In genomic region chr13:45142440-45143345, GRCh38 we compare ENCODE assay signal across 11 cellular contexts. TPM values are rescaled to one million over a fixed set of nuclear protein-coding genes. Genes with fewer than 3 reads are reported as not detected.
DNase-seq lines count a peak whose midpoint lies in the region; ATAC-seq, FAIRE-seq and TF ChIP-seq lines count a peak whose summit lies in the region.
"Had no signal": no experiment of that assay in that cellular context is flagged by ENCODE, and none has a peak within 500 bp of the region (broad histone marks: within the 10 kb centered on the region; RNA-seq: fewer than 3 reads in every experiment).

No MANE protein-coding gene starts in this region.

- H3K4me3 ChIP-seq in SJCRH30 = no peak overlapping the region
- no peak overlapping the region for H3K4me3 ChIP-seq in fibroblast of villous mesenchyme (ENCODE audit: low read depth, low read length)
- H3K4me3 ChIP-seq in small intestine (ENCODE audit: low read depth in 1 of 2, low read length in 2 of 2) = no peak overlapping the region

- ATAC-seq in HG02571 (IDR thresholded peaks at IDR 0.05; ENCODE audit: unreplicated experiment) (no peak), GM18867 (IDR thresholded peaks at IDR 0.05; ENCODE audit: unreplicated experiment) (no peak)

- DNase-seq in HCEC 1CT (peak; percentile 36), SJCRH30 (peak in 1 of 2 experiments; percentile 70), fibroblast of villous mesenchyme (ENCODE audit: low read depth) (peak; percentile 70), small intestine (peak; percentile 34), middle frontal gyrus (ENCODE audit: extremely low spot score, low spot score) (no peak)
- no peak for DNase-seq in stimulated activated CD4-positive, alpha-beta T cell treated with anti-CD3 and anti-CD28 coated beads, Interleukin-12 subunit alpha, Interleukin-12 subunit beta, amount 100 ng/mL, for 4 hours
- DNase-seq: activated naive CD4-positive, alpha-beta T cell; DND-41 had no signal

- no peak for TF ChIP-seq CTCF in fibroblast of villous mesenchyme (IDR thresholded peaks at IDR 0.05; ENCODE audit: insufficient read depth, low read depth, low read length)

- peaks cover 5% of the 10 kb centered on the region; the same call in 1 of the 2 replicates for H3K36me3 ChIP-seq in SJCRH30
- H3K36me3 ChIP-seq in small intestine (ENCODE audit: control insufficient read depth in 2 of 2, insufficient read depth in 2 of 2, low read length in 2 of 2) = peaks cover 5 to 10% of the 10 kb centered on the region in 2 donors

- H3K27ac ChIP-seq in SJCRH30 (peak overlapping the region; percentile 21), small intestine (ENCODE audit: low read depth in 1 of 2, low read length in 1 of 2) (peak overlapping the region in 1 of 2 donors; percentile 3)
- H3K27ac ChIP-seq: VCaP had no signal

- H3K4me1 ChIP-seq in SJCRH30 (peaks cover 4% of the 10 kb centered on the region), small intestine (ENCODE audit: control insufficient read depth in 2 of 2, insufficient read depth in 1 of 2, low read depth in 1 of 2, low read length in 1 of 2) (no peaks in the 10 kb centered on the region)

- H3K9me3 ChIP-seq in SJCRH30 (replicated peaks) (no peaks in the 10 kb centered on the region), small intestine (ENCODE audit: control insufficient read depth, low read depth) (no peaks in the 10 kb centered on the region)

- 62 to 65% (median 64%) methylated on average over 4 of the region's 4 CpGs for WGBS in small intestine, 3 donors

- FAIRE-seq in small intestine (lab: Jason Lieb, UNC) = no peak

- H3K27me3 ChIP-seq in SJCRH30 (no peaks in the 10 kb centered on the region), small intestine (ENCODE audit: control insufficient read depth in 2 of 2, insufficient read depth in 2 of 2, low read length in 2 of 2) (no peaks in the 10 kb centered on the region)

RNA-seq across cellular contexts. Expression of gene GTF2F2, which starts 22.4 kb away (rescaled TPM):
- total RNA-seq in SJCRH30 (2014; rRNA removed; shearing (Covaris generic)) = 25.0 and 28.0 TPM in 2 replicates
- 24.2 and 38.0 TPM in 2 replicates for total RNA-seq in fibroblast of villous mesenchyme
- polyA plus RNA-seq in small intestine = 10 to 100 TPM; 11.6 to 18.9 (median 13.0) TPM

RNA-seq across cellular contexts. Expression of gene KCTD4, which starts 58.2 kb away (rescaled TPM):
- not detected in 2 replicates for total RNA-seq in SJCRH30 (2014; rRNA removed; shearing (Covaris generic))
- total RNA-seq in fibroblast of villous mesenchyme = 0.32 and 0.43 TPM in 2 replicates
- under 1 TPM in 1 of 3 donors, not detected in 2; 0.03 TPM for polyA plus RNA-seq in small intestine

Comparison
In these comparisons a context has a peak if more than half of its experiments do, and no peak if none do; other contexts are left out.
1. DNase-seq: peak in HCEC 1CT (single experiment), fibroblast of villous mesenchyme (single experiment) and small intestine (single experiment); none in middle frontal gyrus (single experiment) and stimulated activated CD4-positive, alpha-beta T cell treated with anti-CD3 and anti-CD28 coated beads, Interleukin-12 subunit alpha, Interleukin-12 subunit beta, amount 100 ng/mL, for 4 hours (single experiment).